Comparison of ENCODE assay signal across 11 cellular contexts in the genomic region with DNA sequence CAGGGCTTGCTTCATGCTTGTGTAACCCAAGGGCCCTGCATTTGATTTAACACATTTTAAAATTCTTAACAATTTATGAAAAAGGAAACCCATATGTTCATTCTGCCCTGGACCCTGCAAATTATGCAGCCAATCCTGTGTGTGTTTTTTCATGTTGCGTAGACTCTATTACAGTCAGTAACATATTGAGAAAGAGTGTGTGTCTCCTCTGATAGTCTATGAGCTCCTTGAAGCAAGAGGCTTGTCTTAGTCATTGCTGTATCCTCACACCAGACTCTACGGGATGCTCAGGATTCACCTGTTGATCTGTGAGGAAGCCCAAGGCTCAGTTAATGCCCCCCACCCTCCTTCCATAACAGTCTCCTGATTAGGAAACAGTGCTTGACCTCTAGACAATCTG.
DNase-seq lines count a peak whose midpoint lies in the region; ATAC-seq, FAIRE-seq and TF ChIP-seq lines count a peak whose summit lies in the region.
"Had no signal": no experiment of that assay in that cellular context is flagged by ENCODE, and none has a peak within 500 bp of the region (broad histone marks: within the 10 kb centered on the region; RNA-seq: fewer than 3 reads in every experiment).

No MANE protein-coding gene starts in this region.

- no peaks in the 10 kb centered on the region for H3K9me3 ChIP-seq in mucosa of rectum (ENCODE audit: control insufficient read depth in 2 of 2, low read length in 2 of 2)
- H3K9me3 ChIP-seq: colonic mucosa, right atrium auricular region, thoracic aorta had no signal

- TF ChIP-seq POLR2A in GM18505 (IDR thresholded peaks at IDR 0.05; ENCODE audit: borderline replicate concordance, extremely low read depth, insufficient read depth, insufficient read length) (no peak), GM12892 (IDR thresholded peaks at IDR 0.05; ENCODE audit: low read depth, low read length) (no peak)

- H3K4me1 ChIP-seq in mucosa of rectum (ENCODE audit: control insufficient read depth in 2 of 2, insufficient read depth in 2 of 2, low read length in 2 of 2), result peaks cover 0 to 6% of the 10 kb centered on the region in 2 donors
- H3K4me1 ChIP-seq: colonic mucosa, right atrium auricular region had no signal

- peak overlapping the region; percentile 17 to 53 for H3K27ac ChIP-seq in mucosa of rectum (ENCODE audit: low read depth in 2 of 2, low read length in 2 of 2)
- H3K27ac ChIP-seq: colonic mucosa, right atrium auricular region, thoracic aorta had no signal

- FAIRE-seq in GM12892 (lab: Jason Lieb, UNC), result no peak

- no peak overlapping the region for H3K4me3 ChIP-seq in mucosa of rectum (ENCODE audit: low read length in 2 of 2)
- H3K4me3 ChIP-seq: colonic mucosa, right atrium auricular region, thoracic aorta had no signal

- H3K36me3 ChIP-seq in mucosa of rectum (ENCODE audit: control insufficient read depth in 2 of 2, insufficient read depth in 2 of 2, low read length in 2 of 2), result no peaks in the 10 kb centered on the region
- H3K36me3 ChIP-seq: colonic mucosa, right atrium auricular region, thoracic aorta had no signal

- peak; percentile 76 for DNase-seq in SIG-M5 treated with dmso at 0.1 percent for 504 hours (lab: John Stamatoyannopoulos, UW; ENCODE audit: unreplicated experiment)
- no peak for DNase-seq in NCI-H748 (lab: John Stamatoyannopoulos, UW; ENCODE audit: unreplicated experiment)
- DNase-seq in SW 1271 (lab: John Stamatoyannopoulos, UW), result no peak
- no peak for DNase-seq in cerebellum (ENCODE audit: low spot score)
- DNase-seq in GM12892 (ENCODE audit: insufficient read length), result no peak
- DNase-seq: colonic mucosa had no signal

- no peak overlapping the region for H3K9ac ChIP-seq in mucosa of rectum (ENCODE audit: low read depth in 1 of 2, low read length in 2 of 2)

- ATAC-seq in GM18505 (IDR thresholded peaks at IDR 0.05; ENCODE audit: unreplicated experiment), result peak; percentile 4
- ATAC-seq in HG02885 (IDR thresholded peaks at IDR 0.05; ENCODE audit: poor library complexity, unreplicated experiment), result peak; percentile 16

- H3K27me3 ChIP-seq in mucosa of rectum (ENCODE audit: control insufficient read depth in 2 of 2, insufficient read depth in 2 of 2, low read length in 2 of 2), result no peaks in the 10 kb centered on the region
- H3K27me3 ChIP-seq: colonic mucosa, right atrium auricular region had no signal
